ENCODE assay signal across 8 cellular contexts in the genomic region with DNA sequence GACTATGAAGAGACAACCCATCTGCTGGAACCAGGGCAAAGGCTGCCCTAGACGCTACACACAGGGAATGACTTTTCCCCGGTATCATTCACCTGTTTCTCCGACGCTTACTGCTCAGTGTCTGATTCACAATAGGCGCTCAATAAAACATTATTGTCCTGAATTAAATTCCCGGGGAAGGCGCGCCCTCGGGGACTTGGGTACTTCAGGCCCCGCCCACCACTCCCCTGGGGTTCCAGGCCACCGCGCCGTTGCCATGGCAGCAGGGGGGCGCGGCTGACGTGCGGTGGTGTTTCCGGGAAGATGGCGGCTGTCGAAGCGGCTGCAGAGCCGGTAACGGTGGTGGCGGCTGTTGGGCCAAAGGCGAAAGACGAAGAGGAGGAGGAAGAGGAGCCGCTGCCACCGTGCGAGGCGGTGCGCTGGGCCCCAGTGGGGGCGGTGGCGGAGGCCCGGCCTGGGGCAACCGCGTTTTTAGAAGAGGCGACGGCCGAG. TPM values are rescaled to one million over a fixed set of nuclear protein-coding genes. Genes with fewer than 3 reads are reported as not detected.
DNase-seq lines count a peak whose midpoint lies in the region; ATAC-seq and TF ChIP-seq lines count a peak whose summit lies in the region.

A gene (plus strand): TSS at position 292 of the 492 bp plus-strand sequence. CDS start 12 bp downstream, at position 304.

- H3K4me1 Mint-ChIP-seq in activated T-helper 2 cell treated with anti-CD3 and anti-CD28 coated beads, Interferon-gamma antibody, Interleukin-2, Interleukin-4, amounts not matched to agents 10 μg/mL and 5 μg/mL and 100 μg/mL, durations not matched to agents 14 hours and 24 hours and 36 hours (ENCODE audit: low read depth): peaks cover 24% of the 10 kb centered on the region
- H3K4me1 Mint-ChIP-seq in nephron progenitor cell: peaks cover 39% of the 10 kb centered on the region
- H3K4me1 Mint-ChIP-seq in stimulated activated naive CD8-positive, alpha-beta T cell treated with anti-CD3 and anti-CD28 coated beads, Interleukin-15, Interleukin-2, amounts not matched to agents 100 ng/mL and 50 ng/mL, for 24 hours (ENCODE audit: low read depth): peaks cover 41% of the 10 kb centered on the region

- H3K36me3 Mint-ChIP-seq in activated T-helper 2 cell treated with anti-CD3 and anti-CD28 coated beads, Interferon-gamma antibody, Interleukin-2, Interleukin-4, amounts not matched to agents 10 μg/mL and 5 μg/mL and 100 μg/mL, durations not matched to agents 14 hours and 24 hours and 36 hours (ENCODE audit: low read depth): peaks cover 28% of the 10 kb centered on the region
- H3K36me3 Mint-ChIP-seq in nephron progenitor cell (ENCODE audit: low read depth): peaks cover 8% of the 10 kb centered on the region
- peaks cover 23% of the 10 kb centered on the region for H3K36me3 Mint-ChIP-seq in stimulated activated naive CD8-positive, alpha-beta T cell treated with anti-CD3 and anti-CD28 coated beads, Interleukin-15, Interleukin-2, amounts not matched to agents 100 ng/mL and 50 ng/mL, for 24 hours (ENCODE audit: low read depth)

- H3K4me3 ChIP-seq in Karpas-422 (ENCODE audit: low read length): peak within 1 kb of the TSS; percentile 94
- H3K4me3 ChIP-seq in fibroblast of the aortic adventitia (ENCODE audit: low read depth, low read length): peak within 1 kb of the TSS; percentile 90

- H3K27me3 ChIP-seq in Karpas-422 (ENCODE audit: low read length): no peaks in the 10 kb centered on the region

- in situ Hi-C loops in Caki2 (cut with HindIII; ENCODE audit: low pct_unique_long_range_greater_than_20kb, low sequenced_read_pairs): no loop called here

- H3K9me3 ChIP-seq in Karpas-422 (ENCODE audit: low read length): no peaks in the 10 kb centered on the region

- intact Hi-C loops in activated T-helper 2 cell treated with anti-CD3 and anti-CD28 coated beads, Interferon-gamma antibody, Interleukin-2, Interleukin-4, amounts not matched to agents 10 μg/mL and 5 μg/mL and 100 μg/mL, durations not matched to agents 14 hours and 24 hours and 36 hours (cut with micrococcal nuclease): loop anchor here (2.0 kb wide), 1 partner anchor 16 kb away; a partner anchor contains a TSS

- peaks cover 36% of the 10 kb centered on the region for H3K4me1 ChIP-seq in Karpas-422 (ENCODE audit: low read length)

- no peaks in the 10 kb centered on the region for H3K27me3 Mint-ChIP-seq in activated T-helper 2 cell treated with anti-CD3 and anti-CD28 coated beads, Interferon-gamma antibody, Interleukin-2, Interleukin-4, amounts not matched to agents 10 μg/mL and 5 μg/mL and 100 μg/mL, durations not matched to agents 14 hours and 24 hours and 36 hours (ENCODE audit: low read depth)
- H3K27me3 Mint-ChIP-seq in nephron progenitor cell (ENCODE audit: low read depth, poor library complexity): no peaks in the 10 kb centered on the region
- H3K27me3 Mint-ChIP-seq in stimulated activated naive CD8-positive, alpha-beta T cell treated with anti-CD3 and anti-CD28 coated beads, Interleukin-15, Interleukin-2, amounts not matched to agents 100 ng/mL and 50 ng/mL, for 24 hours: no peaks in the 10 kb centered on the region

- peak within 1 kb of the TSS; percentile 99 for H3K4me3 Mint-ChIP-seq in activated T-helper 2 cell treated with anti-CD3 and anti-CD28 coated beads, Interferon-gamma antibody, Interleukin-2, Interleukin-4, amounts not matched to agents 10 μg/mL and 5 μg/mL and 100 μg/mL, durations not matched to agents 14 hours and 24 hours and 36 hours (ENCODE audit: low read depth)
- peak within 1 kb of the TSS; percentile 98 for H3K4me3 Mint-ChIP-seq in nephron progenitor cell
- H3K4me3 Mint-ChIP-seq in stimulated activated naive CD8-positive, alpha-beta T cell treated with anti-CD3 and anti-CD28 coated beads, Interleukin-15, Interleukin-2, amounts not matched to agents 100 ng/mL and 50 ng/mL, for 24 hours: peak within 1 kb of the TSS; percentile 93

- H4K20me1 ChIP-seq in Karpas-422 (ENCODE audit: insufficient read depth, low read depth, low read length): peaks cover 5% of the 10 kb centered on the region; the same call in 1 of the 2 replicates

- H3K9ac ChIP-seq in Karpas-422 (ENCODE audit: low read length): peak within 1 kb of the TSS; percentile 95

- peak within 1 kb of the TSS; percentile 70; the same call in 1 of the 2 replicates for H2AFZ ChIP-seq in Karpas-422 (ENCODE audit: low read length)

- peaks cover 6% of the 10 kb centered on the region for H3K36me3 ChIP-seq in Karpas-422 (ENCODE audit: insufficient read depth, low read length)

- no peaks in the 10 kb centered on the region for H3K9me3 Mint-ChIP-seq in activated T-helper 2 cell treated with anti-CD3 and anti-CD28 coated beads, Interferon-gamma antibody, Interleukin-2, Interleukin-4, amounts not matched to agents 10 μg/mL and 5 μg/mL and 100 μg/mL, durations not matched to agents 14 hours and 24 hours and 36 hours
- H3K9me3 Mint-ChIP-seq in nephron progenitor cell: no peaks in the 10 kb centered on the region
- H3K9me3 Mint-ChIP-seq in stimulated activated naive CD8-positive, alpha-beta T cell treated with anti-CD3 and anti-CD28 coated beads, Interleukin-15, Interleukin-2, amounts not matched to agents 100 ng/mL and 50 ng/mL, for 24 hours: no peaks in the 10 kb centered on the region

- ATAC-seq in GM21529 (IDR thresholded peaks at IDR 0.05; ENCODE audit: unreplicated experiment): peak; percentile 58

- peak within 1 kb of the TSS; percentile 74 for H3K27ac ChIP-seq in Karpas-422 (ENCODE audit: low read length)

- H3K27ac Mint-ChIP-seq in activated T-helper 2 cell treated with anti-CD3 and anti-CD28 coated beads, Interferon-gamma antibody, Interleukin-2, Interleukin-4, amounts not matched to agents 10 μg/mL and 5 μg/mL and 100 μg/mL, durations not matched to agents 14 hours and 24 hours and 36 hours: peak within 1 kb of the TSS; percentile 96
- H3K27ac Mint-ChIP-seq in nephron progenitor cell: peak within 1 kb of the TSS; percentile 98
- peak within 1 kb of the TSS; percentile 97 for H3K27ac Mint-ChIP-seq in stimulated activated naive CD8-positive, alpha-beta T cell treated with anti-CD3 and anti-CD28 coated beads, Interleukin-15, Interleukin-2, amounts not matched to agents 100 ng/mL and 50 ng/mL, for 24 hours

- TF ChIP-seq CTCF in fibroblast of the aortic adventitia (IDR thresholded peaks at IDR 0.05; ENCODE audit: insufficient read depth, low read length): no peak
- no peak for TF ChIP-seq CTCF in nephron progenitor cell (IDR thresholded peaks at IDR 0.05)

- H3K4me2 ChIP-seq in Karpas-422 (ENCODE audit: low read depth, low read length, poor library complexity, severe bottlenecking): peak within 1 kb of the TSS; percentile 79

- DNase-seq in Caki2 (ENCODE audit: low read depth) (peak; percentile 86), Karpas-422 (peak; percentile 96), RPMI7951 (ENCODE audit: low read depth) (peak; percentile 85), fibroblast of the aortic adventitia (ENCODE audit: low read depth) (peak; percentile 71), nephron progenitor cell (peak; percentile 97)
- peak; percentile 87 for DNase-seq in activated T-helper 2 cell treated with anti-CD3 and anti-CD28 coated beads, Interferon-gamma antibody, Interleukin-2, Interleukin-4, amounts not matched to agents 10 μg/mL and 5 μg/mL and 100 μg/mL, durations not matched to agents 14 hours and 24 hours and 36 hours (ENCODE audit: low spot score)

- no peaks in the 10 kb centered on the region for H3K9me2 ChIP-seq in Karpas-422 (replicated peaks; ENCODE audit: insufficient read depth, low read length)

- H3K79me2 ChIP-seq in Karpas-422 (ENCODE audit: low read length): peaks cover 47% of the 10 kb centered on the region

RNA-seq across cellular contexts. Expression of the gene that starts here (rescaled TPM):
- 8.9 and 9.8 TPM in 2 replicates for total RNA-seq in Caki2 (2014; rRNA removed; shearing (Covaris generic); ENCODE audit: low replicate concordance)
- total RNA-seq in Karpas-422 (2014; rRNA removed; shearing (Covaris generic); ENCODE audit: low replicate concordance): 9.2 and 16.6 TPM in 2 replicates
- total RNA-seq in RPMI7951 (2014; rRNA removed; shearing (Covaris generic)): 4.7 and 5.0 TPM in 2 replicates
- 18.7 and 19.9 TPM in 2 replicates for total RNA-seq in activated T-helper 2 cell treated with anti-CD3 and anti-CD28 coated beads, Interferon-gamma antibody, Interleukin-2, Interleukin-4, amounts not matched to agents 10 μg/mL and 5 μg/mL and 100 μg/mL, durations not matched to agents 14 hours and 24 hours and 36 hours
- 7.7 and 12.1 TPM in 2 replicates for total RNA-seq in fibroblast of the aortic adventitia (ENCODE audit: low replicate concordance)

Comparison
In these comparisons a context has a peak if more than half of its experiments do, and no peak if none do; other contexts are left out.
1. Peak in every context shown above with its lines: DNase-seq, ATAC-seq, H3K4me3 ChIP-seq and H3K27ac ChIP-seq.